ENCODE assay signal across 8 cellular contexts in genomic region chr2:32277674-32278475, GRCh38. TPM values are rescaled to one million over a fixed set of nuclear protein-coding genes. Genes with fewer than 3 reads are reported as not detected.
DNase-seq lines count a peak whose midpoint lies in the region; ATAC-seq and TF ChIP-seq lines count a peak whose summit lies in the region.

TSS of gene YIPF4 (plus strand) at chr2:32277904. CDS start at chr2:32278156, 252 bp downstream.

- 0% methylated on average over 16 of the region's 59 CpGs for WGBS in right lobe of liver (ENCODE audit: insufficient coverage, low coverage, low lambda C conversion rate, missing lambda C conversion rate)

- H3K9me3 ChIP-seq in duodenal mucosa (ENCODE audit: control insufficient read depth in 1 of 2, low read length in 2 of 2) (no peaks in the 10 kb centered on the region), right lobe of liver (no peaks in the 10 kb centered on the region)

- H3K36me3 Mint-ChIP-seq in CD14-positive monocyte = peaks cover 12 to 26% of the 10 kb centered on the region in 2 donors

- H3K27me3 Mint-ChIP-seq in CD14-positive monocyte (ENCODE audit: low read depth in 3 of 3) = peaks cover 0 to 5% (median 0%) of the 10 kb centered on the region in 3 donors

- intact Hi-C loops in CD14-positive monocyte (cut with micrococcal nuclease) (no loop called here), right lobe of liver (cut with DNase I) (no loop called here)

- peaks cover 19% of the 10 kb centered on the region for H3K4me1 Mint-ChIP-seq in CD14-positive monocyte

- H3K27ac ChIP-seq in duodenal mucosa (ENCODE audit: low read depth, low read length) (peak within 1 kb of the TSS; percentile 68), right lobe of liver (peak within 1 kb of the TSS; percentile 84 to 89 (median 87))

- H3K36me3 ChIP-seq in duodenal mucosa (ENCODE audit: control insufficient read depth in 1 of 2, insufficient read depth in 2 of 2, low read length in 2 of 2) = peaks cover 0 to 7% of the 10 kb centered on the region in 2 donors
- no peaks in the 10 kb centered on the region for H3K36me3 ChIP-seq in right lobe of liver

- H3K9ac ChIP-seq in duodenal mucosa (ENCODE audit: low read depth in 1 of 2, low read length in 2 of 2) = peak within 1 kb of the TSS; percentile 87 to 88

- H3K4me1 ChIP-seq in duodenal mucosa (ENCODE audit: control insufficient read depth in 1 of 2, insufficient read depth in 2 of 2, low read length in 2 of 2) = peaks cover 3% of the 10 kb centered on the region in 2 donors
- no peaks in the 10 kb centered on the region for H3K4me1 ChIP-seq in right lobe of liver

- DNase-seq in CD14-positive monocyte (ENCODE audit: low spot score) (peak; percentile 80), NCI-H82 (lab: John Stamatoyannopoulos, UW) (peak; percentile 96), right lobe of liver (peak; percentile 82 to 88 (median 84))
- peak; percentile 84 to 89 for DNase-seq in activated CD4-positive, alpha-beta T cell treated with anti-CD3 and anti-CD28 coated beads, Interleukin-2, amount 50 U/mL, for 48 hours
- DNase-seq in stimulated activated CD4-positive, alpha-beta T cell treated with anti-CD3 and anti-CD28 coated beads, Interleukin-4, amount 100 ng/mL, for 4 hours = peak; percentile 80 to 84

- H3K9me3 Mint-ChIP-seq in CD14-positive monocyte = peaks cover 0 to 3% (median 0%) of the 10 kb centered on the region in 7 donors

- H3K27me3 ChIP-seq in duodenal mucosa (ENCODE audit: control insufficient read depth in 1 of 2, insufficient read depth in 2 of 2, low read length in 2 of 2) (no peaks in the 10 kb centered on the region), right lobe of liver (no peaks in the 10 kb centered on the region)

- H3K27ac Mint-ChIP-seq in CD14-positive monocyte = peak within 1 kb of the TSS; percentile 96 to 98 (median 97)

- H3K4me3 ChIP-seq in duodenal mucosa (ENCODE audit: low read depth in 1 of 2, low read length in 2 of 2) (peak within 1 kb of the TSS; percentile 88 to 97), right lobe of liver (peak within 1 kb of the TSS; percentile 80 to 99 (median 95))

- ATAC-seq in GM19397 (IDR thresholded peaks at IDR 0.05; ENCODE audit: unreplicated experiment) (peak; percentile 96), HG03571 (IDR thresholded peaks at IDR 0.05; ENCODE audit: unreplicated experiment) (peak; percentile 97), right lobe of liver (peak; percentile 99 to 100 (median 99))

- peak within 1 kb of the TSS; percentile 88 to 93 for H3K4me3 Mint-ChIP-seq in CD14-positive monocyte

- peak; percentile 44 for TF ChIP-seq POLR2A in right lobe of liver (IDR thresholded peaks at IDR 0.05)

- TF ChIP-seq CTCF in CD14-positive monocyte (IDR thresholded peaks at IDR 0.05) (no peak), right lobe of liver (IDR thresholded peaks at IDR 0.05) (no peak)

RNA-seq across cellular contexts. Expression of gene YIPF4, which starts in this region (rescaled TPM):
- 10 to 100 TPM; 20.0 to 25.7 TPM for polyA plus RNA-seq in CD14-positive monocyte
- total RNA-seq in right lobe of liver = 10 to 100 TPM in 5 of 6 experiments, 1 to 10 TPM in 1; 8.8 to 49.3 (median 29.9) TPM

Comparison
In these comparisons a context has a peak if more than half of its experiments do, and no peak if none do; other contexts are left out.
1. Peak in every context shown above with its lines: DNase-seq, ATAC-seq, H3K4me3 ChIP-seq and H3K27ac ChIP-seq.